Comparison of ENCODE assay signal across 1 cellular context in genomic region chr6:24695635-24696034, GRCh38.
A peak's percentile ranks its signal among the peaks of the same experiment; 100 is the strongest.
TF ChIP-seq lines count a peak whose summit lies in the region.

No MANE protein-coding gene starts in this region.

TF ChIP-seq in HepG2, 621 proteins besides CTCF, POLR2A, EP300 and RAD21:
- TF ChIP-seq ZNF878 (CRISPR knock-in tag; IDR thresholded peaks at IDR 0.05): 0 out of 2 replicates have a peak, but pooled peaks have one; percentile 43
- TF ChIP-seq ZBTB38 (CRISPR knock-in tag; IDR thresholded peaks at IDR 0.05): 0 out of 2 replicates have a peak, but pooled peaks have one; percentile 29
- peak; percentile 54; the same call in 1 of the 2 replicates for TF ChIP-seq ARID3A (IDR thresholded peaks at IDR 0.05; ENCODE audit: low read depth, low read length)
- TF ChIP-seq ATF4 (CRISPR knock-in tag; IDR thresholded peaks at IDR 0.05): 0 out of 4 replicates have a peak, but pooled peaks of 1 of the 2 experiments have one; percentile 8
- TF ChIP-seq SMC3 (IDR thresholded peaks at IDR 0.05; ENCODE audit: low read length): peak; percentile 68
- TF ChIP-seq ZGPAT (CRISPR knock-in tag; IDR thresholded peaks at IDR 0.05): 0 out of 2 replicates have a peak, but pooled peaks have one; percentile 18
- TF ChIP-seq PITX1 (CRISPR knock-in tag; IDR thresholded peaks at IDR 0.05): 0 out of 2 replicates have a peak, but pooled peaks have one; percentile 20
- peak; percentile 91 for TF ChIP-seq STAG1 (CRISPR knock-in tag; IDR thresholded peaks at IDR 0.05)
- TF ChIP-seq ZBTB33 (CRISPR knock-in tag; IDR thresholded peaks at IDR 0.05): peak; percentile 85
